8 cellular contexts compared by ENCODE assay signal in genomic region chr12:104459556-104459909, GRCh38. TPM values are rescaled to one million over a fixed set of nuclear protein-coding genes. Genes with fewer than 3 reads are reported as not detected.
DNase-seq lines count a peak whose midpoint lies in the region; ATAC-seq, FAIRE-seq and TF ChIP-seq lines count a peak whose summit lies in the region.

No MANE protein-coding gene starts in this region.

- H3K9me3 ChIP-seq in keratinocyte (ENCODE audit: control insufficient read depth, low read depth, low read length) (no peaks in the 10 kb centered on the region), testis (no peaks in the 10 kb centered on the region)

- no peak for TF ChIP-seq POLR2A in testis (IDR thresholded peaks at IDR 0.05)

- no peak overlapping the region for H3K9ac ChIP-seq in keratinocyte (ENCODE audit: control insufficient read depth, extremely low read depth, insufficient read depth, low read length)

- H3K4me3 ChIP-seq in keratinocyte (ENCODE audit: control insufficient read depth in 2 of 3, extremely low read depth in 1 of 3, insufficient read depth in 2 of 3, low read depth in 1 of 3, low read length in 3 of 3) (peak overlapping the region in 2 of 3 experiments; percentile 93 to 95), testis (peak overlapping the region in 1 of 2 donors; percentile 92)

- no peaks in the 10 kb centered on the region for H3K9me3 Mint-ChIP-seq in activated CD8-positive, alpha-beta memory T cell treated with anti-CD3 and anti-CD28 coated beads, Interleukin-2, amount 10 ng/mL, durations not matched to agents 7 days and 5 days (ENCODE audit: low read depth)
- no peaks in the 10 kb centered on the region for H3K9me3 Mint-ChIP-seq in activated naive CD8-positive, alpha-beta T cell treated with anti-CD3 and anti-CD28 coated beads, Interleukin-2, amount 10 ng/mL, durations not matched to agents 7 days and 5 days

- TF ChIP-seq CTCF in keratinocyte (optimal IDR thresholded peaks at IDR 0.05 in 1 of 3, IDR thresholded peaks at IDR 0.05 in 1 of 3, conservative IDR thresholded peaks at IDR 0.05 in 1 of 3; ENCODE audit: extremely low read depth in 1 of 3, insufficient read depth in 2 of 3, low read length in 3 of 3), result no peak
- no peak for TF ChIP-seq CTCF in testis (IDR thresholded peaks at IDR 0.05)

- ATAC-seq in activated CD8-positive, alpha-beta memory T cell treated with anti-CD3 and anti-CD28 coated beads, Interleukin-2, amount 10 ng/mL, durations not matched to agents 7 days and 5 days, result no peak
- ATAC-seq in activated naive CD8-positive, alpha-beta T cell treated with anti-CD3 and anti-CD28 coated beads, Interleukin-2, amount 10 ng/mL, durations not matched to agents 7 days and 5 days (ENCODE audit: low read depth), result no peak
- ATAC-seq in HG02981 (IDR thresholded peaks at IDR 0.05; ENCODE audit: unreplicated experiment) (no peak), HG02973 (IDR thresholded peaks at IDR 0.05; ENCODE audit: unreplicated experiment) (no peak)

- dilution Hi-C loops in keratinocyte (cut with MboI; ENCODE audit: extremely low pct_ligation_motif_present, low sequenced_read_pairs), result no loop called here

- H3K4me1 Mint-ChIP-seq in activated CD8-positive, alpha-beta memory T cell treated with anti-CD3 and anti-CD28 coated beads, Interleukin-2, amount 10 ng/mL, durations not matched to agents 7 days and 5 days, result peaks cover 50% of the 10 kb centered on the region
- H3K4me1 Mint-ChIP-seq in activated naive CD8-positive, alpha-beta T cell treated with anti-CD3 and anti-CD28 coated beads, Interleukin-2, amount 10 ng/mL, durations not matched to agents 7 days and 5 days, result peaks cover 48% of the 10 kb centered on the region

- WGBS in testis, 2 donors, result 53 to 54% methylated on average over 1 of the region's 1 CpG

- peak overlapping the region; percentile 89 for H3K4me3 Mint-ChIP-seq in activated CD8-positive, alpha-beta memory T cell treated with anti-CD3 and anti-CD28 coated beads, Interleukin-2, amount 10 ng/mL, durations not matched to agents 7 days and 5 days
- peak overlapping the region; percentile 99 for H3K4me3 Mint-ChIP-seq in activated naive CD8-positive, alpha-beta T cell treated with anti-CD3 and anti-CD28 coated beads, Interleukin-2, amount 10 ng/mL, durations not matched to agents 7 days and 5 days

- H3K27ac Mint-ChIP-seq in activated CD8-positive, alpha-beta memory T cell treated with anti-CD3 and anti-CD28 coated beads, Interleukin-2, amount 10 ng/mL, durations not matched to agents 7 days and 5 days, result peak overlapping the region; percentile 90
- H3K27ac Mint-ChIP-seq in activated naive CD8-positive, alpha-beta T cell treated with anti-CD3 and anti-CD28 coated beads, Interleukin-2, amount 10 ng/mL, durations not matched to agents 7 days and 5 days, result peak overlapping the region; percentile 87

- H3K4me1 ChIP-seq in keratinocyte (ENCODE audit: control insufficient read depth, extremely low read depth, insufficient read depth, low read length) (peaks cover 29% of the 10 kb centered on the region), testis (peaks cover 5% of the 10 kb centered on the region)

- H3K79me2 ChIP-seq in keratinocyte (ENCODE audit: control insufficient read depth, insufficient read depth, low read length), result peaks cover 61% of the 10 kb centered on the region

- no peak overlapping the region for H3K27ac ChIP-seq in keratinocyte (ENCODE audit: control insufficient read depth, insufficient read depth, low read length)
- H3K27ac ChIP-seq in testis, result peak overlapping the region; percentile 88 to 89

- peaks cover 37% of the 10 kb centered on the region for H3K36me3 Mint-ChIP-seq in activated CD8-positive, alpha-beta memory T cell treated with anti-CD3 and anti-CD28 coated beads, Interleukin-2, amount 10 ng/mL, durations not matched to agents 7 days and 5 days
- peaks cover 16% of the 10 kb centered on the region for H3K36me3 Mint-ChIP-seq in activated naive CD8-positive, alpha-beta T cell treated with anti-CD3 and anti-CD28 coated beads, Interleukin-2, amount 10 ng/mL, durations not matched to agents 7 days and 5 days

- FAIRE-seq in keratinocyte (lab: Jason Lieb, UNC), result no peak

- H3K36me3 ChIP-seq in keratinocyte (ENCODE audit: control insufficient read depth in 2 of 2, extremely low read depth in 1 of 2, insufficient read depth in 2 of 2, low read length in 2 of 2), result no peaks in the 10 kb centered on the region
- H3K36me3 ChIP-seq in testis (ENCODE audit: low read depth, missing control alignments), result no peaks in the 10 kb centered on the region

- no peaks in the 10 kb centered on the region for H3K27me3 Mint-ChIP-seq in activated CD8-positive, alpha-beta memory T cell treated with anti-CD3 and anti-CD28 coated beads, Interleukin-2, amount 10 ng/mL, durations not matched to agents 7 days and 5 days
- H3K27me3 Mint-ChIP-seq in activated naive CD8-positive, alpha-beta T cell treated with anti-CD3 and anti-CD28 coated beads, Interleukin-2, amount 10 ng/mL, durations not matched to agents 7 days and 5 days, result no peaks in the 10 kb centered on the region

- H3K9me1 ChIP-seq in keratinocyte (ENCODE audit: control insufficient read depth, extremely low read depth, insufficient read depth, low read length), result no peaks in the 10 kb centered on the region

- POLR2A ChIA-PET in activated naive CD8-positive, alpha-beta T cell treated with anti-CD3 and anti-CD28 coated beads, Interleukin-2, amount 10 ng/mL, durations not matched to agents 7 days and 5 days (lab: Charles Lee), result interaction anchor here (0.9 to 6.8 kb wide), 10 partner anchors 8 to 649 kb away, joined by 3 to 63 read pairs (median 10); partner anchors contain the start of gene WASHC4

- intact Hi-C loops in testis (cut with DNase I; ENCODE audit: low total_unique reads), result no loop called here

- no peaks in the 10 kb centered on the region for H4K20me1 ChIP-seq in keratinocyte (ENCODE audit: control insufficient read depth, extremely low read depth, insufficient read depth, low read length)

- no peak overlapping the region for H2AFZ ChIP-seq in keratinocyte (ENCODE audit: control insufficient read depth, low read length)

- CTCF ChIA-PET in activated CD8-positive, alpha-beta memory T cell treated with anti-CD3 and anti-CD28 coated beads, Interleukin-2, amount 10 ng/mL, durations not matched to agents 7 days and 5 days (lab: Charles Lee), result interaction anchor here (0.7 to 6.0 kb wide), 13 partner anchors 9 to 261 kb away, joined by 3 to 46 read pairs (median 8); no protein-coding TSS in a partner anchor

- H3K27me3 ChIP-seq in keratinocyte (ENCODE audit: control insufficient read depth, extremely low read depth, insufficient read depth, low read length) (no peaks in the 10 kb centered on the region), testis (no peaks in the 10 kb centered on the region)

- H3K4me2 ChIP-seq in keratinocyte (ENCODE audit: control insufficient read depth, extremely low read depth, insufficient read depth, low read depth, low read length), result peak overlapping the region; percentile 96

- no peak for DNase-seq in activated CD8-positive, alpha-beta memory T cell treated with anti-CD3 and anti-CD28 coated beads, Interleukin-2, amount 10 ng/mL, durations not matched to agents 7 days and 5 days
- DNase-seq in activated CD8-positive, alpha-beta memory T cell treated with anti-CD3 and anti-CD28 coated beads for 24 hours, result no peak
- DNase-seq in activated naive CD8-positive, alpha-beta T cell treated with anti-CD3 and anti-CD28 coated beads, Interleukin-2, amount 10 ng/mL, durations not matched to agents 7 days and 5 days, result no peak
- no peak for DNase-seq in keratinocyte (ENCODE audit: low read depth, low spot score)
- no peak for DNase-seq in testis
- DNase-seq in RPMI8226, result no peak

RNA-seq across cellular contexts. Expression of gene CHST11, which starts 2.8 kb away (rescaled TPM):
- total RNA-seq in activated CD8-positive, alpha-beta memory T cell treated with anti-CD3 and anti-CD28 coated beads, Interleukin-2, amount 10 ng/mL, durations not matched to agents 7 days and 5 days, result 100 to 1,000 TPM; 123 to 141 TPM
- total RNA-seq in activated naive CD8-positive, alpha-beta T cell treated with anti-CD3 and anti-CD28 coated beads, Interleukin-2, amount 10 ng/mL, durations not matched to agents 7 days and 5 days, result 10 to 100 TPM; 64.9 to 72.9 TPM
- polyA plus RNA-seq in keratinocyte (11.9 to 22.5 TPM (median 15.7 TPM) in 3 replicates), testis (ENCODE audit: insufficient read depth, low read depth, low replicate concordance) (5.1 TPM)
- polyA plus RNA-seq in keratinocyte (2011; ENCODE audit: low read depth), result 5.9 TPM
- polyA plus RNA-seq in keratinocyte (2011; cell fraction: cytosol; rRNA removed), result 7.7 and 11.2 TPM in 2 replicates
- polyA plus RNA-seq in keratinocyte (2011; cell fraction: nucleus; rRNA removed), result 25.3 and 27.1 TPM in 2 replicates
- 5.0 and 17.9 TPM in 2 replicates for polyA plus RNA-seq in keratinocyte (2012; ENCODE audit: low replicate concordance)
- 12.1 to 77.8 TPM (median 14.7 TPM) in 3 replicates for polyA minus RNA-seq in keratinocyte
- 6.7 TPM for polyA minus RNA-seq in keratinocyte (2011; cell fraction: cytosol; rRNA and poly(A)+ RNA removed)
- polyA minus RNA-seq in keratinocyte (2011; cell fraction: nucleus; rRNA and poly(A)+ RNA removed), result 18.3 and 26.2 TPM in 2 replicates
- total RNA-seq in testis, result 10 to 100 TPM; 23.9 to 36.9 TPM
